ENCODE assay signal across 8 cellular contexts in the genomic region with DNA sequence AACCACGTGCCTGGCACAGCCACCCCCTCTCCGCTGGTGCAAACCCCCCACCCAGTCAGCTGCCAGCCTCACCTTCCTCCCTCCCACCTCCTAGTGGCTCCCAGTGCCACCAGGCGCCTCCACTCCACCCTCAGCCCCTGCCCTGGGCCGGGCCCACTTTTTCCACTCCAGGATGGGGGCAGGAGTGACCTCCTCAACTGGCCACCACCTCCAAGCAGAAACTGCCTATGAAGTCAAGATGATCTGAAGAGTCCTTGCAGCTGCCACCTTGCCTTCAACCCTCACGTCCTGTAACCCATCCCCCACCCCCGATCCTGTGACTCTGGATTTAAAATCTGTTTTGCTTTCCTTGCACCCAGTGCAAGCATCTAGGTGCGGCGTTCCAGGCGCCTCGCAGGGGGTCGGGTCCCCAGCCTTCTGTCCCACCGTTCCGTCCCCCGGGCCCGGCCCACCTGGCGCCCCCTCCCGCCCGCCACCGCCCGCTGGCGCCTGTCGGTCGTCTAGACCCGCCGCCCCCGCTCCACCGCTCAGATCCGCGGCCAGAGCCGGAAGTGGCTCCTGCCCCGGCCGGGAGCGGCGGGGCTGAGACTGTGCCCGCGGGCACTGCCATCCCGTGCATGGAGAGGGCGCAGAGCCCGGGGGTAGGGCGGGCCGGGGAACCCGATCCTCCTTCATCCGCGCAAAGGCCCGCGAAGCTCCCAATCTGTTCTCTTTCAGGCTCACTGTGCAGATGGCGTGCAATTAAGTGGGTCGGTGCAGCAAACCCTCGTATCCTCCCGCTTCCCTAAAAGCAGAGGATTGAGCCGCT. TPM values are rescaled to one million over a fixed set of nuclear protein-coding genes. Genes with fewer than 3 reads are reported as not detected.
DNase-seq lines count a peak whose midpoint lies in the region; ATAC-seq and TF ChIP-seq lines count a peak whose summit lies in the region.

No MANE protein-coding gene starts in this region.

- ATAC-seq in HG02981 (IDR thresholded peaks at IDR 0.05; ENCODE audit: unreplicated experiment) (peak; percentile 68), body of pancreas (peak; percentile 83), omental fat pad (ENCODE audit: low FRiP score) (no peak), HG03457 (IDR thresholded peaks at IDR 0.05; ENCODE audit: unreplicated experiment) (no peak)

- DNase-seq in DMS53 (lab: John Stamatoyannopoulos, UW) (peak; percentile 86), T follicular helper cell (ENCODE audit: low read depth) (peak; percentile 3), body of pancreas (peak; percentile 51 to 73 (median 58)), omental fat pad (ENCODE audit: low spot score) (no peak)
- peak; percentile 11 to 36 for DNase-seq in stimulated activated CD4-positive, alpha-beta T cell treated with anti-CD3 and anti-CD28 coated beads, Interleukin-1b, Interleukin-23, amount 100 ng/mL, for 4 hours (ENCODE audit: low read depth in 2 of 2)

- no peaks in the 10 kb centered on the region for H3K36me3 ChIP-seq in body of pancreas (replicated peaks in 1 of 2; ENCODE audit: insufficient read depth in 1 of 2, low read depth in 2 of 2)
- H3K36me3 ChIP-seq in iPS-20b (ENCODE audit: insufficient read depth, low read depth, low read length): peaks cover 6% of the 10 kb centered on the region; the same call in 1 of the 2 replicates

- H3K27ac ChIP-seq in body of pancreas (peak overlapping the region in 3 of 4 donors; percentile 42 to 62 (median 60)), iPS-20b (ENCODE audit: low read length) (no peak overlapping the region)

- H3K9me3 ChIP-seq in body of pancreas: no peaks in the 10 kb centered on the region
- H3K9me3 ChIP-seq in iPS-20b (ENCODE audit: insufficient read depth, low read depth, low read length): no peaks in the 10 kb centered on the region

- intact Hi-C loops in body of pancreas (cut with DNase I): no loop called here

- TF ChIP-seq POLR2A in body of pancreas (IDR thresholded peaks at IDR 0.05): peak in 1 of 3 donors; percentile 21

- no peak overlapping the region for H3K9ac ChIP-seq in iPS-20b (ENCODE audit: low read depth, low read length)

- peaks cover 25% of the 10 kb centered on the region for H3K4me1 ChIP-seq in body of pancreas
- no peaks in the 10 kb centered on the region for H3K4me1 ChIP-seq in iPS-20b (ENCODE audit: insufficient read depth, low read length)

- WGBS in body of pancreas, 2 donors: 9 to 39% methylated on average over 10 to 50 of the region's 51 CpGs

- H3K4me3 ChIP-seq in body of pancreas: no peak overlapping the region
- H3K4me3 ChIP-seq in iPS-20b (ENCODE audit: low read length): peak overlapping the region; percentile 50; the same call in 1 of the 2 replicates

- H3K27me3 ChIP-seq in body of pancreas: no peaks in the 10 kb centered on the region
- no peaks in the 10 kb centered on the region for H3K27me3 ChIP-seq in iPS-20b (ENCODE audit: insufficient read depth, low read length)

- TF ChIP-seq CTCF in body of pancreas (IDR thresholded peaks at IDR 0.05): peak in 2 of 7 experiments; percentile 6 to 10
- no peak for TF ChIP-seq CTCF in omental fat pad (IDR thresholded peaks at IDR 0.05)

RNA-seq across cellular contexts. Expression of gene GTF2I, which starts 51.2 kb away (rescaled TPM):
- 100 to 1,000 TPM in 1 of 2 donors, 10 to 100 TPM in 1; 96.2 to 117 TPM for total RNA-seq in body of pancreas
- 100 to 1,000 TPM; 119 to 178 (median 138) TPM for total RNA-seq in omental fat pad

Comparison
In these comparisons a context has a peak if more than half of its experiments do, and no peak if none do; other contexts are left out.
1. ATAC-seq: peak in HG02981 (single experiment) and body of pancreas (single experiment); none in omental fat pad (single experiment) and HG03457 (single experiment).